Comparison of ENCODE assay signal across 1 cellular context in the genomic region with DNA sequence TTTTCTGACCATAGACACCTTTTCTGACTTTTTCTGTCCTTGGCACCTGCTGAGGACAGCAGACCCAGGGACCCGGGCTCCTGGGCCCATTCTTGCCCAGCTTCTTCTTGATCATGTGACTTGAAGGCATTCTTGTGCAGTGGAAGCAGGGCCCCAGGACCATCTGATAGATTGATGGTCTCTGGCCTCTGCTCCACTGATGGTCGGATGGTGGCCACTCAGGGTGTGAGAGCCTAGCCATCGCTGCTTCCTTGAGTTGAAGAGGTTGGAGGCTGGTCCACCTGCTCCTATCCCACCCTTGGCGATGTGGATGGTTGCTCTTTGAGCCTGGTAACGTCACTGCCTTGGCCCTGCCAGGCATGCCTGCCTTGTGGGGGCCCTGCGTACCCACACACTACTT.
TF ChIP-seq lines count a peak whose summit lies in the region.

No MANE protein-coding gene starts in this region.

TF ChIP-seq in K562, 482 proteins besides CTCF, POLR2A, EP300 and RAD21:
- TF ChIP-seq, protein P1, sequence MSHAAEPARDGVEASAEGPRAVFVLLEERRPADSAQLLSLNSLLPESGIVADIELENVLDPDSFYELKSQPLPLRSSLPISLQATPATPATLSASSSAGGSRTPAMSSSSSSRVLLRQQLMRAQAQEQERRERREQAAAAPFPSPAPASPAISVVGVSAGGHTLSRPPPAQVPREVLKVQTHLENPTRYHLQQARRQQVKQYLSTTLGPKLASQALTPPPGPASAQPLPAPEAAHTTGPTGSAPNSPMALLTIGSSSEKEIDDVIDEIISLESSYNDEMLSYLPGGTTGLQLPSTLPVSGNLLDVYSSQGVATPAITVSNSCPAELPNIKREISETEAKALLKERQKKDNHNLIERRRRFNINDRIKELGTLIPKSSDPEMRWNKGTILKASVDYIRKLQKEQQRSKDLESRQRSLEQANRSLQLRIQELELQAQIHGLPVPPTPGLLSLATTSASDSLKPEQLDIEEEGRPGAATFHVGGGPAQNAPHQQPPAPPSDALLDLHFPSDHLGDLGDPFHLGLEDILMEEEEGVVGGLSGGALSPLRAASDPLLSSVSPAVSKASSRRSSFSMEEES (CRISPR knock-in tag; IDR thresholded peaks at IDR 0.05): peak; percentile 30; the same call in 1 of the 2 replicates
- TF ChIP-seq ZNF121 (CRISPR knock-in tag; conservative IDR thresholded peaks at IDR 0.05): no peak
